11 cellular contexts compared by ENCODE assay signal in the genomic region with DNA sequence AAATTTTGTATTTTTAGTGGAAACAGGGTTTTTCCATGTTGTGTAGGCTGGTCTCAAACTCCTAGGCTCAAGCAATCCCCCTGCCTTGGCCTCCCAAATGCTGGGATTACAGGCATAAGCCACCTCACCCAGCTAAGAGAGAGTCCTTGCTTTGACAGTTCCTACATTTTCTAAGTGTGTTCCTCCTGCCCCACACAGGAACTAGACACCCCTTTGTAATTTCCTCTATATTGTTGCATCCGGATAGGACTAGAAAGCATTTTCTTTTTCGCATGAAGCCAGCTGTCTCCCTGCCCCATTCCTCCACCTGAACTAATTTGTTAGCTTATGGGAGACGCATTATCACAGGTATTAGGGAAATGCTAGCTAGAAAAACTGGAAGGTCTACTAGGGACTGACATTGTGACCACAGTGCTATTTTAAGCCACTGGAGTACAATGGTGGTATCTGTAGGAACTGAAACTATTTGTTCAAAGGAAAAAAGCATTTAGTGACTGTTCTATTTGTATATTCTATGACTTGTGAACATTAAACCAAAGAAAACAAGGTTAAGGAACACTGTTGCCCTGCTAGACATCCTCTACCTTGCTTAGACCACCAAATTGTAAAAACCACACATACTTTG.
DNase-seq lines count a peak whose midpoint lies in the region; ATAC-seq and TF ChIP-seq lines count a peak whose summit lies in the region.
"Had no signal": no experiment of that assay in that cellular context is flagged by ENCODE, and none has a peak within 500 bp of the region (broad histone marks: within the 10 kb centered on the region; RNA-seq: fewer than 3 reads in every experiment).

No MANE protein-coding gene starts in this region.

- no peak overlapping the region for H3K4me3 Mint-ChIP-seq in activated T-cell treated with anti-CD3 and anti-CD28 coated beads, Interleukin-2, amount 50 U/mL, for 72 hours
- H3K4me3 Mint-ChIP-seq: CD4-positive, CD25-positive, alpha-beta regulatory T cell had no signal

- H3K27ac ChIP-seq in HL-60 (replicated peaks) (peak overlapping the region; percentile 51), gastrocnemius medialis (no peak overlapping the region)

- H3K27me3 ChIP-seq in HL-60 (ENCODE audit: insufficient read depth, poor library complexity, severe bottlenecking) (no peaks in the 10 kb centered on the region), gastrocnemius medialis (no peaks in the 10 kb centered on the region)

- peaks cover 0 to 1% of the 10 kb centered on the region in 2 donors for H3K4me1 ChIP-seq in gastrocnemius medialis

- no peaks in the 10 kb centered on the region for H3K9me3 Mint-ChIP-seq in activated T-cell treated with anti-CD3 and anti-CD28 coated beads, Interleukin-2, amount 50 U/mL, for 72 hours

- H3K36me3 Mint-ChIP-seq in activated T-cell treated with anti-CD3 and anti-CD28 coated beads, Interleukin-2, amount 50 U/mL, for 72 hours (ENCODE audit: insufficient read depth in 2 of 2) = no peaks in the 10 kb centered on the region
- H3K36me3 Mint-ChIP-seq: CD4-positive, CD25-positive, alpha-beta regulatory T cell had no signal

- H3K27ac Mint-ChIP-seq in activated T-cell treated with anti-CD3 and anti-CD28 coated beads, Interleukin-2, amount 50 U/mL, for 72 hours = no peak overlapping the region
- H3K27ac Mint-ChIP-seq: CD4-positive, CD25-positive, alpha-beta regulatory T cell had no signal

- H3K4me1 Mint-ChIP-seq in activated T-cell treated with anti-CD3 and anti-CD28 coated beads, Interleukin-2, amount 50 U/mL, for 72 hours (ENCODE audit: low read depth) = peaks cover 5% of the 10 kb centered on the region
- H3K4me1 Mint-ChIP-seq: CD4-positive, CD25-positive, alpha-beta regulatory T cell had no signal

- TF ChIP-seq CTCF in HL-60 (IDR thresholded peaks at IDR 0.05; ENCODE audit: insufficient read depth, low read length) (no peak), gastrocnemius medialis (IDR thresholded peaks at IDR 0.05 in 4 of 5, conservative IDR thresholded peaks at IDR 0.05 in 1 of 5) (no peak)

- H3K9me3 ChIP-seq in gastrocnemius medialis = no peaks in the 10 kb centered on the region

- DNase-seq in GDM1 (lab: John Stamatoyannopoulos, UW) = peak; percentile 31
- peak in 1 of 2 experiments; percentile 57 for DNase-seq in HL-60 (ENCODE audit: low read depth in 1 of 2, low spot score in 1 of 2)
- DNase-seq in foreskin melanocyte = peak; percentile 42
- DNase-seq in gastrocnemius medialis = no peak
- DNase-seq in activated T-cell treated with anti-CD3 and anti-CD28 coated beads, Interleukin-2, amount 50 U/mL, for 72 hours = no peak
- DNase-seq in SHP77 treated with DMSO at 0.1 percent for 48 hours (lab: John Stamatoyannopoulos, UW) = no peak
- DNase-seq in hippocampal formation (lab: John Stamatoyannopoulos, UW) = no peak
- DNase-seq: activated CD4-positive, alpha-beta T cell treated with anti-CD3 and anti-CD28 coated beads, Interleukin-2, amount 50 U/mL, for 4 hours; CD4-positive, CD25-positive, alpha-beta regulatory T cell; NCI-H226 had no signal

- intact Hi-C loops in gastrocnemius medialis (cut with DNase I; ENCODE audit: low total_unique reads) = no loop called here

- TF ChIP-seq POLR2A in gastrocnemius medialis (IDR thresholded peaks at IDR 0.05) = no peak

- peak; percentile 88 for ATAC-seq in GM21576 (IDR thresholded peaks at IDR 0.05; ENCODE audit: unreplicated experiment)
- ATAC-seq in gastrocnemius medialis = no peak
- ATAC-seq in activated T-cell treated with anti-CD3 and anti-CD28 coated beads, Interleukin-2, amount 50 U/mL, for 72 hours (replicated peaks in 1 of 2) = no peak

- no peaks in the 10 kb centered on the region for H3K27me3 Mint-ChIP-seq in activated T-cell treated with anti-CD3 and anti-CD28 coated beads, Interleukin-2, amount 50 U/mL, for 72 hours (ENCODE audit: low read depth)

- H3K36me3 ChIP-seq in gastrocnemius medialis = no peaks in the 10 kb centered on the region

- H3K4me3 ChIP-seq in HL-60 (replicated peaks; ENCODE audit: insufficient read depth, low read length) (no peak overlapping the region), gastrocnemius medialis (no peak overlapping the region)

- in situ Hi-C loops in gastrocnemius medialis (cut with MboI; ENCODE audit: low sequenced_read_pairs in 4 of 4) = loop anchor here in 1 of 4 donors (25.0 kb wide), 1 partner anchor 508 kb away; no protein-coding TSS in a partner anchor

Comparison
In these comparisons a context has a peak if more than half of its experiments do, and no peak if none do; other contexts are left out.
1. DNase-seq: peak in GDM1 (single experiment) and foreskin melanocyte (single experiment); none in gastrocnemius medialis (0 of 2), activated T-cell treated with anti-CD3 and anti-CD28 coated beads, Interleukin-2, amount 50 U/mL, for 72 hours (0 of 2), SHP77 treated with DMSO at 0.1 percent for 48 hours (single experiment) and hippocampal formation (0 of 2).